2 cellular contexts compared by ENCODE assay signal in the genomic region with DNA sequence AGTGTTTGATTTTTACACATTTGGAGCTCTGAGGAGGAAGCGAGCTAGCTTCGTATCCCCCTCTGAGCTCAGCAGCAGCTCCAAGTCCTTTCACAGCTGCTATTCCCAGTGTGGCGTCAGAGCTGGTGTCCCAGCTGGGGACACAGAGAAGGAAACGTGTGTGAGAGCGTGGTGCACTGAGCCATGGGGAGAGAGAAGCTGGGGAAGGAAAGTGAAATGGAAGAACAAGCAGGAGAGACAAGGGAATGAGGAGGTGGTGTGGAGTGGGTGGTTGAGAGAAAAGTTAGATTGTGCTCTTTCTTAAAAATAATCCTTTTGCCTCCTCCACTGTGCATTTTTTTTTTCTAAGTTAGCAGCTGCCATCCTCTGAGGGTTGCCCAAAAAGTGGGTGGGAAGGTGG.
TF ChIP-seq lines count a peak whose summit lies in the region.

No MANE protein-coding gene starts in this region.

TF ChIP-seq in liver, 16 proteins besides CTCF, POLR2A, EP300 and RAD21:
- TF ChIP-seq, protein P1, sequence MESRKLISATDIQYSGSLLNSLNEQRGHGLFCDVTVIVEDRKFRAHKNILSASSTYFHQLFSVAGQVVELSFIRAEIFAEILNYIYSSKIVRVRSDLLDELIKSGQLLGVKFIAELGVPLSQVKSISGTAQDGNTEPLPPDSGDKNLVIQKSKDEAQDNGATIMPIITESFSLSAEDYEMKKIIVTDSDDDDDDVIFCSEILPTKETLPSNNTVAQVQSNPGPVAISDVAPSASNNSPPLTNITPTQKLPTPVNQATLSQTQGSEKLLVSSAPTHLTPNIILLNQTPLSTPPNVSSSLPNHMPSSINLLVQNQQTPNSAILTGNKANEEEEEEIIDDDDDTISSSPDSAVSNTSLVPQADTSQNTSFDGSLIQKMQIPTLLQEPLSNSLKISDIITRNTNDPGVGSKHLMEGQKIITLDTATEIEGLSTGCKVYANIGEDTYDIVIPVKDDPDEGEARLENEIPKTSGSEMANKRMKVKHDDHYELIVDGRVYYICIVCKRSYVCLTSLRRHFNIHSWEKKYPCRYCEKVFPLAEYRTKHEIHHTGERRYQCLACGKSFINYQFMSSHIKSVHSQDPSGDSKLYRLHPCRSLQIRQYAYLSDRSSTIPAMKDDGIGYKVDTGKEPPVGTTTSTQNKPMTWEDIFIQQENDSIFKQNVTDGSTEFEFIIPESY (IDR thresholded peaks at IDR 0.05), result no peak
- TF ChIP-seq HNF4A (conservative IDR thresholded peaks at IDR 0.05) (no peak), NR2F2 (IDR thresholded peaks at IDR 0.05) (no peak), EGR1 (IDR thresholded peaks at IDR 0.05; ENCODE audit: low read depth in 2 of 2) (no peak), YY1 (IDR thresholded peaks at IDR 0.05) (no peak), JUND (IDR thresholded peaks at IDR 0.05) (no peak), SP1 (IDR thresholded peaks at IDR 0.05) (no peak)
- TF ChIP-seq, protein P2, sequence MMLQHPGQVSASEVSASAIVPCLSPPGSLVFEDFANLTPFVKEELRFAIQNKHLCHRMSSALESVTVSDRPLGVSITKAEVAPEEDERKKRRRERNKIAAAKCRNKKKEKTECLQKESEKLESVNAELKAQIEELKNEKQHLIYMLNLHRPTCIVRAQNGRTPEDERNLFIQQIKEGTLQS (IDR thresholded peaks at IDR 0.05), result no peak
- TF ChIP-seq, protein P3, sequence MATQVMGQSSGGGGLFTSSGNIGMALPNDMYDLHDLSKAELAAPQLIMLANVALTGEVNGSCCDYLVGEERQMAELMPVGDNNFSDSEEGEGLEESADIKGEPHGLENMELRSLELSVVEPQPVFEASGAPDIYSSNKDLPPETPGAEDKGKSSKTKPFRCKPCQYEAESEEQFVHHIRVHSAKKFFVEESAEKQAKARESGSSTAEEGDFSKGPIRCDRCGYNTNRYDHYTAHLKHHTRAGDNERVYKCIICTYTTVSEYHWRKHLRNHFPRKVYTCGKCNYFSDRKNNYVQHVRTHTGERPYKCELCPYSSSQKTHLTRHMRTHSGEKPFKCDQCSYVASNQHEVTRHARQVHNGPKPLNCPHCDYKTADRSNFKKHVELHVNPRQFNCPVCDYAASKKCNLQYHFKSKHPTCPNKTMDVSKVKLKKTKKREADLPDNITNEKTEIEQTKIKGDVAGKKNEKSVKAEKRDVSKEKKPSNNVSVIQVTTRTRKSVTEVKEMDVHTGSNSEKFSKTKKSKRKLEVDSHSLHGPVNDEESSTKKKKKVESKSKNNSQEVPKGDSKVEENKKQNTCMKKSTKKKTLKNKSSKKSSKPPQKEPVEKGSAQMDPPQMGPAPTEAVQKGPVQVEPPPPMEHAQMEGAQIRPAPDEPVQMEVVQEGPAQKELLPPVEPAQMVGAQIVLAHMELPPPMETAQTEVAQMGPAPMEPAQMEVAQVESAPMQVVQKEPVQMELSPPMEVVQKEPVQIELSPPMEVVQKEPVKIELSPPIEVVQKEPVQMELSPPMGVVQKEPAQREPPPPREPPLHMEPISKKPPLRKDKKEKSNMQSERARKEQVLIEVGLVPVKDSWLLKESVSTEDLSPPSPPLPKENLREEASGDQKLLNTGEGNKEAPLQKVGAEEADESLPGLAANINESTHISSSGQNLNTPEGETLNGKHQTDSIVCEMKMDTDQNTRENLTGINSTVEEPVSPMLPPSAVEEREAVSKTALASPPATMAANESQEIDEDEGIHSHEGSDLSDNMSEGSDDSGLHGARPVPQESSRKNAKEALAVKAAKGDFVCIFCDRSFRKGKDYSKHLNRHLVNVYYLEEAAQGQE (IDR thresholded peaks at IDR 0.05), result no peak
- TF ChIP-seq, protein P4, sequence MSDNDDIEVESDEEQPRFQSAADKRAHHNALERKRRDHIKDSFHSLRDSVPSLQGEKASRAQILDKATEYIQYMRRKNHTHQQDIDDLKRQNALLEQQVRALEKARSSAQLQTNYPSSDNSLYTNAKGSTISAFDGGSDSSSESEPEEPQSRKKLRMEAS (IDR thresholded peaks at IDR 0.05), result no peak

TF ChIP-seq in HepG2, 621 proteins besides CTCF, POLR2A, EP300 and RAD21 (continued from another document):
- TF ChIP-seq, protein P5, sequence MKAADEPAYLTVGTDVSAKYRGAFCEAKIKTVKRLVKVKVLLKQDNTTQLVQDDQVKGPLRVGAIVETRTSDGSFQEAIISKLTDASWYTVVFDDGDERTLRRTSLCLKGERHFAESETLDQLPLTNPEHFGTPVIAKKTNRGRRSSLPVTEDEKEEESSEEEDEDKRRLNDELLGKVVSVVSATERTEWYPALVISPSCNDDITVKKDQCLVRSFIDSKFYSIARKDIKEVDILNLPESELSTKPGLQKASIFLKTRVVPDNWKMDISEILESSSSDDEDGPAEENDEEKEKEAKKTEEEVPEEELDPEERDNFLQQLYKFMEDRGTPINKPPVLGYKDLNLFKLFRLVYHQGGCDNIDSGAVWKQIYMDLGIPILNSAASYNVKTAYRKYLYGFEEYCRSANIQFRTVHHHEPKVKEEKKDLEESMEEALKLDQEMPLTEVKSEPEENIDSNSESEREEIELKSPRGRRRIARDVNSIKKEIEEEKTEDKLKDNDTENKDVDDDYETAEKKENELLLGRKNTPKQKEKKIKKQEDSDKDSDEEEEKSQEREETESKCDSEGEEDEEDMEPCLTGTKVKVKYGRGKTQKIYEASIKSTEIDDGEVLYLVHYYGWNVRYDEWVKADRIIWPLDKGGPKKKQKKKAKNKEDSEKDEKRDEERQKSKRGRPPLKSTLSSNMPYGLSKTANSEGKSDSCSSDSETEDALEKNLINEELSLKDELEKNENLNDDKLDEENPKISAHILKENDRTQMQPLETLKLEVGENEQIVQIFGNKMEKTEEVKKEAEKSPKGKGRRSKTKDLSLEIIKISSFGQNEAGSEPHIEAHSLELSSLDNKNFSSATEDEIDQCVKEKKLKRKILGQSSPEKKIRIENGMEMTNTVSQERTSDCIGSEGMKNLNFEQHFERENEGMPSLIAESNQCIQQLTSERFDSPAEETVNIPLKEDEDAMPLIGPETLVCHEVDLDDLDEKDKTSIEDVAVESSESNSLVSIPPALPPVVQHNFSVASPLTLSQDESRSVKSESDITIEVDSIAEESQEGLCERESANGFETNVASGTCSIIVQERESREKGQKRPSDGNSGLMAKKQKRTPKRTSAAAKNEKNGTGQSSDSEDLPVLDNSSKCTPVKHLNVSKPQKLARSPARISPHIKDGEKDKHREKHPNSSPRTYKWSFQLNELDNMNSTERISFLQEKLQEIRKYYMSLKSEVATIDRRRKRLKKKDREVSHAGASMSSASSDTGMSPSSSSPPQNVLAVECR (CRISPR knock-in tag; IDR thresholded peaks at IDR 0.05; ENCODE audit: borderline replicate concordance), result no peak
- TF ChIP-seq DMAP1 (CRISPR knock-in tag; IDR thresholded peaks at IDR 0.05) (no peak), AKAP8 (CRISPR knock-in tag; IDR thresholded peaks at IDR 0.05) (no peak), CREM (IDR thresholded peaks at IDR 0.05) (no peak), CREM (CRISPR knock-in tag; IDR thresholded peaks at IDR 0.05) (no peak), HDAC6 (IDR thresholded peaks at IDR 0.05; ENCODE audit: low read depth, low read length) (no peak), ZC3H4 (CRISPR knock-in tag; IDR thresholded peaks at IDR 0.05; ENCODE audit: borderline replicate concordance) (no peak), GZF1 (CRISPR knock-in tag; IDR thresholded peaks at IDR 0.05) (no peak), ZNF510 (CRISPR knock-in tag; IDR thresholded peaks at IDR 0.05; ENCODE audit: low read depth) (no peak), BRD4 (CRISPR knock-in tag; IDR thresholded peaks at IDR 0.05) (no peak), NR2F1 (CRISPR knock-in tag; IDR thresholded peaks at IDR 0.05) (no peak), SALL2 (CRISPR knock-in tag; IDR thresholded peaks at IDR 0.05) (no peak), ZNF33A (CRISPR knock-in tag; IDR thresholded peaks at IDR 0.05; ENCODE audit: borderline replicate concordance) (no peak), SKI (IDR thresholded peaks at IDR 0.05; ENCODE audit: partially characterized antibody) (no peak), FOXC1 (CRISPR knock-in tag; IDR thresholded peaks at IDR 0.05; ENCODE audit: borderline replicate concordance) (no peak)
- TF ChIP-seq, protein P6, sequence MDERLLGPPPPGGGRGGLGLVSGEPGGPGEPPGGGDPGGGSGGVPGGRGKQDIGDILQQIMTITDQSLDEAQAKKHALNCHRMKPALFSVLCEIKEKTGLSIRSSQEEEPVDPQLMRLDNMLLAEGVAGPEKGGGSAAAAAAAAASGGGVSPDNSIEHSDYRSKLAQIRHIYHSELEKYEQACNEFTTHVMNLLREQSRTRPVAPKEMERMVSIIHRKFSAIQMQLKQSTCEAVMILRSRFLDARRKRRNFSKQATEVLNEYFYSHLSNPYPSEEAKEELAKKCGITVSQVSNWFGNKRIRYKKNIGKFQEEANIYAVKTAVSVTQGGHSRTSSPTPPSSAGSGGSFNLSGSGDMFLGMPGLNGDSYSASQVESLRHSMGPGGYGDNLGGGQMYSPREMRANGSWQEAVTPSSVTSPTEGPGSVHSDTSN (CRISPR knock-in tag; IDR thresholded peaks at IDR 0.05), result no peak
- TF ChIP-seq, protein P7, sequence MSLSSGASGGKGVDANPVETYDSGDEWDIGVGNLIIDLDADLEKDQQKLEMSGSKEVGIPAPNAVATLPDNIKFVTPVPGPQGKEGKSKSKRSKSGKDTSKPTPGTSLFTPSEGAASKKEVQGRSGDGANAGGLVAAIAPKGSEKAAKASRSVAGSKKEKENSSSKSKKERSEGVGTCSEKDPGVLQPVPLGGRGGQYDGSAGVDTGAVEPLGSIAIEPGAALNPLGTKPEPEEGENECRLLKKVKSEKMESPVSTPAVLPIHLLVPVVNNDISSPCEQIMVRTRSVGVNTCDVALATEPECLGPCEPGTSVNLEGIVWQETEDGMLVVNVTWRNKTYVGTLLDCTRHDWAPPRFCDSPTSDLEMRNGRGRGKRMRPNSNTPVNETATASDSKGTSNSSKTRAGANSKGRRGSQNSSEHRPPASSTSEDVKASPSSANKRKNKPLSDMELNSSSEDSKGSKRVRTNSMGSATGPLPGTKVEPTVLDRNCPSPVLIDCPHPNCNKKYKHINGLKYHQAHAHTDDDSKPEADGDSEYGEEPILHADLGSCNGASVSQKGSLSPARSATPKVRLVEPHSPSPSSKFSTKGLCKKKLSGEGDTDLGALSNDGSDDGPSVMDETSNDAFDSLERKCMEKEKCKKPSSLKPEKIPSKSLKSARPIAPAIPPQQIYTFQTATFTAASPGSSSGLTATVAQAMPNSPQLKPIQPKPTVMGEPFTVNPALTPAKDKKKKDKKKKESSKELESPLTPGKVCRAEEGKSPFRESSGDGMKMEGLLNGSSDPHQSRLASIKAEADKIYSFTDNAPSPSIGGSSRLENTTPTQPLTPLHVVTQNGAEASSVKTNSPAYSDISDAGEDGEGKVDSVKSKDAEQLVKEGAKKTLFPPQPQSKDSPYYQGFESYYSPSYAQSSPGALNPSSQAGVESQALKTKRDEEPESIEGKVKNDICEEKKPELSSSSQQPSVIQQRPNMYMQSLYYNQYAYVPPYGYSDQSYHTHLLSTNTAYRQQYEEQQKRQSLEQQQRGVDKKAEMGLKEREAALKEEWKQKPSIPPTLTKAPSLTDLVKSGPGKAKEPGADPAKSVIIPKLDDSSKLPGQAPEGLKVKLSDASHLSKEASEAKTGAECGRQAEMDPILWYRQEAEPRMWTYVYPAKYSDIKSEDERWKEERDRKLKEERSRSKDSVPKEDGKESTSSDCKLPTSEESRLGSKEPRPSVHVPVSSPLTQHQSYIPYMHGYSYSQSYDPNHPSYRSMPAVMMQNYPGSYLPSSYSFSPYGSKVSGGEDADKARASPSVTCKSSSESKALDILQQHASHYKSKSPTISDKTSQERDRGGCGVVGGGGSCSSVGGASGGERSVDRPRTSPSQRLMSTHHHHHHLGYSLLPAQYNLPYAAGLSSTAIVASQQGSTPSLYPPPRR (CRISPR knock-in tag; IDR thresholded peaks at IDR 0.05; ENCODE audit: borderline replicate concordance), result no peak
